In genomic region chr9:10000669-10001068, GRCh38 we compare ENCODE assay signal across 18 cellular contexts.
DNase-seq lines count a peak whose midpoint lies in the region; ATAC-seq and TF ChIP-seq lines count a peak whose summit lies in the region.
"Had no signal": no experiment of that assay in that cellular context is flagged by ENCODE, and none has a peak within 500 bp of the region (broad histone marks: within the 10 kb centered on the region; RNA-seq: fewer than 3 reads in every experiment).

No MANE protein-coding gene starts in this region.

- no peak for ATAC-seq in HG02970 (IDR thresholded peaks at IDR 0.05; ENCODE audit: low FRiP score, unreplicated experiment)
- no peak for ATAC-seq in GM21723 (IDR thresholded peaks at IDR 0.05; ENCODE audit: unreplicated experiment)
- ATAC-seq: CD8-positive, alpha-beta T cell had no signal

- no peaks in the 10 kb centered on the region for H3K79me2 ChIP-seq in neural progenitor cell (ENCODE audit: low read depth)

- H3K27me3 ChIP-seq in HUES6 (ENCODE audit: control insufficient read depth, insufficient read depth, low read length), result no peaks in the 10 kb centered on the region
- no peaks in the 10 kb centered on the region for H3K27me3 ChIP-seq in neural progenitor cell
- H3K27me3 ChIP-seq: BLaER1 treated with 17β-estradiol and CSF1 and Interleukin-3, amounts not matched to agents 10 nM and 100 nM had no signal

- peaks cover 17% of the 10 kb centered on the region for H3F3A ChIP-seq in neural progenitor cell (ENCODE audit: low read depth)

- no peak overlapping the region for H3K4me2 ChIP-seq in neural progenitor cell
- H3K4me2 ChIP-seq: KMS-11 had no signal

- no peak overlapping the region for H3K27ac Mint-ChIP-seq in activated naive CD8-positive, alpha-beta T cell treated with anti-CD3 and anti-CD28 coated beads for 36 hours
- H3K27ac Mint-ChIP-seq in neural progenitor cell, result no peak overlapping the region
- H3K27ac Mint-ChIP-seq: B cell; CD8-positive, alpha-beta T cell had no signal

- H3K4me3 ChIP-seq in HUES6 (ENCODE audit: low read depth, low read length) (no peak overlapping the region), neural progenitor cell (no peak overlapping the region)
- H3K4me3 ChIP-seq: BLaER1 treated with 17β-estradiol and CSF1 and Interleukin-3, amounts not matched to agents 10 nM and 100 nM; GM23248 had no signal

- H3K36me3 Mint-ChIP-seq in activated naive CD8-positive, alpha-beta T cell treated with anti-CD3 and anti-CD28 coated beads for 36 hours, result no peaks in the 10 kb centered on the region
- no peaks in the 10 kb centered on the region for H3K36me3 Mint-ChIP-seq in neural progenitor cell
- H3K36me3 Mint-ChIP-seq: CD8-positive, alpha-beta T cell had no signal

- peaks cover 46% of the 10 kb centered on the region for H3K4me1 ChIP-seq in HUES6 (ENCODE audit: control insufficient read depth, insufficient read depth, low read length)
- H3K4me1 ChIP-seq in neural progenitor cell, result peaks cover 10% of the 10 kb centered on the region

- H3K36me3 ChIP-seq in HUES6 (ENCODE audit: control insufficient read depth, insufficient read depth, low read length), result no peaks in the 10 kb centered on the region
- H3K36me3 ChIP-seq in neural progenitor cell, result no peaks in the 10 kb centered on the region
- H3K36me3 ChIP-seq: BLaER1 treated with 17β-estradiol and CSF1 and Interleukin-3, amounts not matched to agents 10 nM and 100 nM had no signal

- no peaks in the 10 kb centered on the region for H4K20me1 ChIP-seq in neural progenitor cell (ENCODE audit: low read depth)
- H4K20me1 ChIP-seq: BLaER1 treated with 17β-estradiol and CSF1 and Interleukin-3, amounts not matched to agents 10 nM and 100 nM had no signal

- DNase-seq in DMS 273 treated with DMSO at 0.1 percent for 48 hours (lab: John Stamatoyannopoulos, UW), result peak; percentile 51
- peak; percentile 18 for DNase-seq in cerebellar cortex (ENCODE audit: low spot score)
- DNase-seq in iPS-NIHi11 (ENCODE audit: low spot score), result peak; percentile 14
- no peak for DNase-seq in activated naive CD8-positive, alpha-beta T cell treated with anti-CD3 and anti-CD28 coated beads for 36 hours
- DNase-seq in neural progenitor cell (ENCODE audit: low spot score), result no peak
- DNase-seq: 8988T; Calu3; CD8-positive, alpha-beta T cell; DMS79; GF-D8; GM23248; H7 had no signal

- 0 out of 2 replicates have a peak overlapping the region, but pooled peaks have one; percentile 38 for H3K27ac ChIP-seq in HUES6 (ENCODE audit: low read depth, low read length)
- H3K27ac ChIP-seq in neural progenitor cell, result no peak overlapping the region
- H3K27ac ChIP-seq: BLaER1 treated with 17β-estradiol and CSF1 and Interleukin-3, amounts not matched to agents 10 nM and 100 nM; GM23248; KMS-11 had no signal

- H3K9ac ChIP-seq in HUES6 (ENCODE audit: low read length) (no peak overlapping the region), neural progenitor cell (no peak overlapping the region)
- H3K9ac ChIP-seq: BLaER1 treated with 17β-estradiol and CSF1 and Interleukin-3, amounts not matched to agents 10 nM and 100 nM; GM23248; KMS-11 had no signal

- no peaks in the 10 kb centered on the region for H3K4me1 Mint-ChIP-seq in activated naive CD8-positive, alpha-beta T cell treated with anti-CD3 and anti-CD28 coated beads for 36 hours
- peaks cover 5% of the 10 kb centered on the region for H3K4me1 Mint-ChIP-seq in neural progenitor cell

- no peak for TF ChIP-seq CTCF in neural progenitor cell (IDR thresholded peaks at IDR 0.05)

- H3K9me3 Mint-ChIP-seq in activated naive CD8-positive, alpha-beta T cell treated with anti-CD3 and anti-CD28 coated beads for 36 hours, result no peaks in the 10 kb centered on the region
- no peaks in the 10 kb centered on the region for H3K9me3 Mint-ChIP-seq in neural progenitor cell
- H3K9me3 Mint-ChIP-seq: CD8-positive, alpha-beta T cell had no signal

- H3K4me3 Mint-ChIP-seq in activated naive CD8-positive, alpha-beta T cell treated with anti-CD3 and anti-CD28 coated beads for 36 hours, result no peak overlapping the region
- no peak overlapping the region for H3K4me3 Mint-ChIP-seq in neural progenitor cell
- H3K4me3 Mint-ChIP-seq: B cell; CD8-positive, alpha-beta T cell had no signal

- H3K9me3 ChIP-seq in HUES6 (ENCODE audit: control insufficient read depth, insufficient read depth, low read depth, low read length), result no peaks in the 10 kb centered on the region
- no peaks in the 10 kb centered on the region for H3K9me3 ChIP-seq in neural progenitor cell (ENCODE audit: low read depth)
- H3K9me3 ChIP-seq: BLaER1 treated with 17β-estradiol and CSF1 and Interleukin-3, amounts not matched to agents 10 nM and 100 nM had no signal

- H3K27me3 Mint-ChIP-seq in activated naive CD8-positive, alpha-beta T cell treated with anti-CD3 and anti-CD28 coated beads for 36 hours, result no peaks in the 10 kb centered on the region
- H3K27me3 Mint-ChIP-seq in neural progenitor cell (ENCODE audit: insufficient read depth, low read depth), result peaks cover 3% of the 10 kb centered on the region
- H3K27me3 Mint-ChIP-seq: B cell had no signal

- H2AFZ ChIP-seq in neural progenitor cell (replicated peaks), result no peak overlapping the region
- H2AFZ ChIP-seq: GM23248 had no signal

Comparison
In these comparisons a context has a peak if more than half of its experiments do, and no peak if none do; other contexts are left out.
1. DNase-seq: peak in DMS 273 treated with DMSO at 0.1 percent for 48 hours (single experiment), cerebellar cortex (single experiment) and iPS-NIHi11 (single experiment); none in activated naive CD8-positive, alpha-beta T cell treated with anti-CD3 and anti-CD28 coated beads for 36 hours (single experiment) and neural progenitor cell (single experiment).